In the genomic region with DNA sequence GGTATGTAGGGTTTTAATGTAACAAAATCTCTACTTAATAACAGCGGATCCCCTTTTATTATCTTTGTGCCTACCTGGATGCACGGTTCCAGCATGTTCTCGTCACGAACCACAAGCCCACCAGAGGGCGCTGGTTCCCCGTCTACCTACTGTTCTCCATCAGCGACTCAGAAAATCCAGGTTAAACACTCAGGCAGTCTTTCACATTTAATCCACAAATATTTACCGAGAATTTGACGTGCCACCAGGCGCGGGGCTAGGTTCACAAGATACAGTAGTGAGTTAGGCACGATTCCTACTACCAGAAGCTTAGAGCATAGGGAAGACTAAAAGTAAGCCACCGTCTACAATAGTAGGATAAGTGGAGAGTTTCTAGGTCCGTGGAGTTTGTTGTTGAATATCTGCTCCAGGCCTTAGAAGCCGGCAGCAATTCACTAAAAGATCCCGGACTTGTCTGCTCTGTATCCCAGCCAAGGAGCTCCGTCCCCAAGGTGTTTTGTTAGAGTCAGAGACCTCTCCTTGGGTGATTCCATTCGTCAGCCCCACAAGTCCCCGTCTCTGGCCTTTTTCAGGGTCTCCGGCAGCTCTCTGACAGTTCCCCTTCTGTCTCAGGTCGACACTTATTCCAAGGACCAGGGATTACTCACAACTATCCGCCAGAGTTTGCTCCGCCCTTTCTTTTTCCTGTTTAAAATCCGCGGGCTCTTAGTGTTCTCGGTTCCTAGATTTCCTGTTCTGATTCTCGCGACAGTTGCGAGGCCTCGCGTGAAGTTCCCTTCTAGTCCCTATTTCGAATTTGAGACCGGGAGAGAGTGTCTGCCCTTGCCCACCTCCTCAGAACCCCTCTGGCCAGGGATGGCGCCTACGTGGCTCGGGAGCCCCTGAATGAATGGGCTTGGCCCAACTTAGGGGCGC, we compare ENCODE assay signal across 1 cellular context.
A peak's percentile ranks its signal among the peaks of the same experiment; 100 is the strongest.
TF ChIP-seq lines count a peak whose summit lies in the region.

No MANE protein-coding gene starts in this region.

TF ChIP-seq in IMR-90, 13 proteins besides CTCF, POLR2A, EP300 and RAD21 (continued from another document):
- TF ChIP-seq SMC3 (IDR thresholded peaks at IDR 0.05; ENCODE audit: low read depth, low read length) (peak; percentile 84), MXI1 (IDR thresholded peaks at IDR 0.05; ENCODE audit: borderline replicate concordance, low read depth, low read length) (peak; percentile 42), CEBPB (IDR thresholded peaks at IDR 0.05; ENCODE audit: low read depth, low read length) (no peak), RCOR1 (IDR thresholded peaks at IDR 0.05; ENCODE audit: insufficient replicate concordance, low read length) (no peak), NFE2L2 (IDR thresholded peaks at IDR 0.05; ENCODE audit: low read depth, low read length) (no peak)
- TF ChIP-seq, protein P1, sequence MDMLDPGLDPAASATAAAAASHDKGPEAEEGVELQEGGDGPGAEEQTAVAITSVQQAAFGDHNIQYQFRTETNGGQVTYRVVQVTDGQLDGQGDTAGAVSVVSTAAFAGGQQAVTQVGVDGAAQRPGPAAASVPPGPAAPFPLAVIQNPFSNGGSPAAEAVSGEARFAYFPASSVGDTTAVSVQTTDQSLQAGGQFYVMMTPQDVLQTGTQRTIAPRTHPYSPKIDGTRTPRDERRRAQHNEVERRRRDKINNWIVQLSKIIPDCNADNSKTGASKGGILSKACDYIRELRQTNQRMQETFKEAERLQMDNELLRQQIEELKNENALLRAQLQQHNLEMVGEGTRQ (IDR thresholded peaks at IDR 0.05; ENCODE audit: low read depth, low read length), result no peak
